In genomic region chr3:186844908-186845307, GRCh38 we compare ENCODE assay signal across 26 cellular contexts. TPM values are rescaled to one million over a fixed set of nuclear protein-coding genes. Genes with fewer than 3 reads are reported as not detected.
"Had no signal": no experiment of that assay in that cellular context is flagged by ENCODE, and none has a peak within 500 bp of the region (broad histone marks: within the 10 kb centered on the region; RNA-seq: fewer than 3 reads in every experiment).

No MANE protein-coding gene starts in this region.

- H3K9ac ChIP-seq: KMS-11, SK-N-SH had no signal

- H3K4me1 ChIP-seq: SJCRH30 had no signal

- H3K27ac Mint-ChIP-seq: activated T-cell treated with anti-CD3 and anti-CD28 coated beads, Interleukin-2, amount 50 U/mL, for 72 hours; activated T-helper 2 cell treated with anti-CD3 and anti-CD28 coated beads, Interferon-gamma antibody, Interleukin-2, Interleukin-4, amounts not matched to agents 10 μg/mL and 5 μg/mL and 100 μg/mL, durations not matched to agents 14 hours and 24 hours and 36 hours had no signal

- H3K4me2 ChIP-seq: KMS-11, SK-N-SH had no signal

- H3K9me3 Mint-ChIP-seq: activated T-cell treated with anti-CD3 and anti-CD28 coated beads, Interleukin-2, amount 50 U/mL, for 72 hours; activated T-helper 2 cell treated with anti-CD3 and anti-CD28 coated beads, Interferon-gamma antibody, Interleukin-2, Interleukin-4, amounts not matched to agents 10 μg/mL and 5 μg/mL and 100 μg/mL, durations not matched to agents 14 hours and 24 hours and 36 hours had no signal

- H3K4me3 Mint-ChIP-seq: activated T-cell treated with anti-CD3 and anti-CD28 coated beads, Interleukin-2, amount 50 U/mL, for 72 hours had no signal

- H3K9me3 ChIP-seq: SJCRH30, SK-N-SH had no signal

- H3K36me3 ChIP-seq: SJCRH30 had no signal

- H3K27ac ChIP-seq: KMS-11, SJCRH30, VCaP had no signal

- ATAC-seq: activated T-cell treated with anti-CD3 and anti-CD28 coated beads, Interleukin-2, amount 50 U/mL, for 72 hours; Panc1 had no signal

- DNase-seq: activated CD4-positive, alpha-beta T cell treated with anti-CD3 and anti-CD28 coated beads, Interleukin-2, amount 50 U/mL, for 1 hour; activated CD4-positive, CD25-positive, alpha-beta regulatory T cell; activated gamma-delta T cell treated with Interleukin-2 at 50 U/mL for 16 hours; activated naive CD4-positive, alpha-beta T cell treated with anti-CD3 and anti-CD28 coated beads, Interleukin-2, amount 50 U/mL, for 16 hours; activated T-cell treated with anti-CD3 and anti-CD28 coated beads, Interleukin-2, amount 50 U/mL, for 72 hours; anterior cingulate cortex; MV-4-11; NCI-H1092 treated with DMSO at 0.1 percent for 48 hours; NCI-H1436; NCI-H1694 treated with DMSO at 0.1 percent for 48 hours; NCI-H2029 treated with DMSO at 0.1 percent for 48 hours; NCI-H510A treated with DMSO at 0.1 percent for 48 hours; NCI-H69; NK-92 treated with Interleukin-12 subunit alpha and Interleukin-12 subunit beta, amount 100 ng/mL, for 24 hours; OCI-M1; Right ventricle myocardium superior; RPMI8226; SJCRH30; SK-N-SH; T-helper 1 cell had no signal

- H3K4me3 ChIP-seq: SJCRH30 had no signal

- H3K27me3 ChIP-seq: SJCRH30 had no signal

RNA-seq across cellular contexts. Expression of gene ADIPOQ, which starts 2.4 kb away (rescaled TPM):
- total RNA-seq: activated T-helper 2 cell treated with anti-CD3 and anti-CD28 coated beads, Interferon-gamma antibody, Interleukin-2, Interleukin-4, amounts not matched to agents 10 μg/mL and 5 μg/mL and 100 μg/mL, durations not matched to agents 14 hours and 24 hours and 36 hours; MCF 10A; SJCRH30; T-helper 2 cell treated with Interferon-gamma antibody and Interleukin-4, amounts not matched to agents 100 ng/mL and 5 ng/mL, for 36 hours had no signal
- polyA plus RNA-seq: SK-N-SH had no signal
